8 cellular contexts compared by ENCODE assay signal in the genomic region with DNA sequence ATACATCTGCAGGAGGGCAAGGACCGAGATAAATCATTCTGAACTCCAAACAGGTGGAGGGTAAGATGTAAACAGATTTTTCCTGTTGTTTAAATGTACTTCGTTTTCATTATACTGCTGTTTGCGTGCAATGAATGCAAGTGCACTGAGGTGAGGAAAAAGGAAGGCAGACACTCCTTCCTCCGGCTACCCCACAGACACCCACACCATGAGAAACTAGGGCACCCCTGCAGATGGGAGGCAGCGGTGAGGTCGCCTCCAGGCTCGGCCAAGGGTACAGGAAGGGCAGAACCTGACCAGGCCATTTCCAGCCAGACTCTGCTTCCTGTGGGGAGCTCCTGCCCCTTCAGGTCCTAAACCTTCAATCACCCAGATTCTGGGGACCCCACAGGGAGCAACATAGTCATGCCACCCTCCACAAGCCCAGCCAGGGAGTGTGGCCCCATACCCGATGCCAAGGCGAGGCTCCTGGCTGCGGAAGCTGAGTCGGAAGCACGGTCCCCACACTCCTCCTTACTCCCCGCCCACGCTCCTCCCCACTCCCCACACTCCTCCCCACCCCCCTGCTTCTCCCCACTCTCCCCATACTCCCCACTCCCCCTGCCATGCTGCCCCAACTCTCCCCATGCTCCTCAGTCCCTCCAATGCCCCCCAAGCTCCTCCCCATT. TPM values are rescaled to one million over a fixed set of nuclear protein-coding genes. Genes with fewer than 3 reads are reported as not detected.
DNase-seq lines count a peak whose midpoint lies in the region; ATAC-seq and TF ChIP-seq lines count a peak whose summit lies in the region.

No MANE protein-coding gene starts in this region.

- H3K4me1 Mint-ChIP-seq in activated naive CD8-positive, alpha-beta T cell treated with anti-CD3 and anti-CD28 coated beads, Interleukin-2, amount 10 ng/mL, durations not matched to agents 7 days and 5 days = peaks cover 6% of the 10 kb centered on the region

- no peak overlapping the region for H4K91ac ChIP-seq in trophoblast cell (ENCODE audit: low read depth, low read length)

- H4K8ac ChIP-seq in trophoblast cell (ENCODE audit: low read depth, low read length) = no peak overlapping the region

- H3K27me3 ChIP-seq in Karpas-422 (ENCODE audit: low read length) (no peaks in the 10 kb centered on the region; the same call in 1 of the 2 replicates), trophoblast cell (ENCODE audit: insufficient read depth, low read length) (no peaks in the 10 kb centered on the region)

- no peaks in the 10 kb centered on the region for H3K9me3 Mint-ChIP-seq in activated naive CD8-positive, alpha-beta T cell treated with anti-CD3 and anti-CD28 coated beads, Interleukin-2, amount 10 ng/mL, durations not matched to agents 7 days and 5 days

- H3K4me1 ChIP-seq in Karpas-422 (ENCODE audit: low read length) (peaks cover 50% of the 10 kb centered on the region), trophoblast cell (ENCODE audit: control insufficient read depth in 1 of 2, insufficient read depth in 2 of 2, low read length in 2 of 2) (peaks cover 33 to 35% of the 10 kb centered on the region in 2 experiments)

- 100% methylated on average over 2 of the region's 14 CpGs for WGBS in trophoblast cell (ENCODE audit: extremely low coverage, insufficient coverage, insufficient read length)

- H3K4ac ChIP-seq in trophoblast cell (ENCODE audit: low read depth, low read length) = peak overlapping the region; percentile 22

- H3K18ac ChIP-seq in trophoblast cell (ENCODE audit: low read length) = no peak overlapping the region

- H3K9me3 ChIP-seq in Karpas-422 (ENCODE audit: low read length) (no peaks in the 10 kb centered on the region), trophoblast cell (ENCODE audit: insufficient read depth, low read depth, low read length) (peaks cover 3% of the 10 kb centered on the region)

- H3K14ac ChIP-seq in trophoblast cell (ENCODE audit: low read length) = no peak overlapping the region

- no peaks in the 10 kb centered on the region for H3K9me2 ChIP-seq in Karpas-422 (replicated peaks; ENCODE audit: insufficient read depth, low read length)

- no peaks in the 10 kb centered on the region for H3K36me3 ChIP-seq in Karpas-422 (ENCODE audit: insufficient read depth, low read length)
- H3K36me3 ChIP-seq in trophoblast cell (ENCODE audit: control insufficient read depth in 1 of 2, insufficient read depth in 2 of 2, low read length in 2 of 2) = peaks cover 15 to 29% of the 10 kb centered on the region in 2 experiments

- H3K79me2 ChIP-seq in Karpas-422 (ENCODE audit: low read length) = no peaks in the 10 kb centered on the region
- H3K79me2 ChIP-seq in trophoblast cell (ENCODE audit: control insufficient read depth, insufficient read depth, low read length, poor library complexity) = peaks cover 39% of the 10 kb centered on the region

- peaks cover 22% of the 10 kb centered on the region; the same call in 1 of the 2 replicates for H4K20me1 ChIP-seq in Karpas-422 (ENCODE audit: insufficient read depth, low read depth, low read length)

- no peaks in the 10 kb centered on the region for H3K36me3 Mint-ChIP-seq in activated naive CD8-positive, alpha-beta T cell treated with anti-CD3 and anti-CD28 coated beads, Interleukin-2, amount 10 ng/mL, durations not matched to agents 7 days and 5 days

- H2AFZ ChIP-seq in Karpas-422 (ENCODE audit: low read length) (no peak overlapping the region), trophoblast cell (ENCODE audit: insufficient read depth, low read length, poor library complexity) (no peak overlapping the region)

- H2AK5ac ChIP-seq in trophoblast cell (ENCODE audit: low read length) = no peak overlapping the region

- peaks cover 11% of the 10 kb centered on the region for H3K79me1 ChIP-seq in trophoblast cell (ENCODE audit: low read length)

- peak overlapping the region; percentile 68 for H3K4me3 Mint-ChIP-seq in activated naive CD8-positive, alpha-beta T cell treated with anti-CD3 and anti-CD28 coated beads, Interleukin-2, amount 10 ng/mL, durations not matched to agents 7 days and 5 days

- ATAC-seq in activated naive CD8-positive, alpha-beta T cell treated with anti-CD3 and anti-CD28 coated beads, Interleukin-2, amount 10 ng/mL, durations not matched to agents 7 days and 5 days (ENCODE audit: low read depth) = peak; percentile 48
- ATAC-seq in activated CD4-positive, CD25-positive, alpha-beta regulatory T cell treated with anti-CD3 and anti-CD28 coated beads, Interleukin-2, amount 50 U/mL, for 24 hours = no peak
- ATAC-seq in HG02571 (IDR thresholded peaks at IDR 0.05; ENCODE audit: unreplicated experiment) = no peak

- POLR2A ChIA-PET in activated naive CD8-positive, alpha-beta T cell treated with anti-CD3 and anti-CD28 coated beads, Interleukin-2, amount 10 ng/mL, durations not matched to agents 7 days and 5 days (lab: Charles Lee) = interaction anchor here (0.6 to 1.5 kb wide), 3 partner anchors 36 to 313 kb away, joined by 3 to 4 read pairs (median 3); partner anchors contain the start of gene BRD3OS

- peak overlapping the region; percentile 72 for H3K27ac Mint-ChIP-seq in activated naive CD8-positive, alpha-beta T cell treated with anti-CD3 and anti-CD28 coated beads, Interleukin-2, amount 10 ng/mL, durations not matched to agents 7 days and 5 days

- H3K27ac ChIP-seq in Karpas-422 (ENCODE audit: low read length) = no peak overlapping the region
- no peak overlapping the region for H3K27ac ChIP-seq in trophoblast cell (ENCODE audit: low read depth, low read length)

- no peak overlapping the region for H3K23ac ChIP-seq in trophoblast cell (ENCODE audit: low read length)

- H2BK12ac ChIP-seq in trophoblast cell (ENCODE audit: low read length) = no peak overlapping the region

- no peaks in the 10 kb centered on the region for H3K27me3 Mint-ChIP-seq in activated naive CD8-positive, alpha-beta T cell treated with anti-CD3 and anti-CD28 coated beads, Interleukin-2, amount 10 ng/mL, durations not matched to agents 7 days and 5 days

- no peak overlapping the region for H4K12ac ChIP-seq in trophoblast cell (ENCODE audit: low read depth, low read length)

- DNase-seq in Karpas-422 (no peak), trophoblast cell (no peak), RPMI8226 (no peak), SK-N-DZ (ENCODE audit: low spot score) (no peak)
- DNase-seq in activated naive CD8-positive, alpha-beta T cell treated with anti-CD3 and anti-CD28 coated beads, Interleukin-2, amount 10 ng/mL, durations not matched to agents 7 days and 5 days = peak; percentile 36

- H3K4me3 ChIP-seq in GM12875 (ENCODE audit: low read depth, low read length) (peak overlapping the region; percentile 26), Karpas-422 (ENCODE audit: low read length) (peak overlapping the region; percentile 37; the same call in 1 of the 2 replicates), trophoblast cell (ENCODE audit: low read depth, low read length) (no peak overlapping the region)

- H2BK120ac ChIP-seq in trophoblast cell (ENCODE audit: insufficient read depth, low read length, poor library complexity) = no peak overlapping the region

- no peak overlapping the region for H2BK5ac ChIP-seq in trophoblast cell (ENCODE audit: low read depth, low read length, poor library complexity)

- no peak for TF ChIP-seq CTCF in GM12875 (IDR thresholded peaks at IDR 0.05; ENCODE audit: borderline replicate concordance, insufficient read depth, low read depth, low read length)

- peak overlapping the region; percentile 47 for H3K4me2 ChIP-seq in Karpas-422 (ENCODE audit: low read depth, low read length, poor library complexity, severe bottlenecking)
- H3K4me2 ChIP-seq in trophoblast cell (ENCODE audit: low read length) = no peak overlapping the region

- H3K9ac ChIP-seq in Karpas-422 (ENCODE audit: low read length) = peak overlapping the region; percentile 48
- no peak overlapping the region for H3K9ac ChIP-seq in trophoblast cell (ENCODE audit: low read length)

RNA-seq across cellular contexts. Expression of gene VAV2, which starts 37.1 kb away (rescaled TPM):
- total RNA-seq in Karpas-422 (2014; rRNA removed; shearing (Covaris generic); ENCODE audit: low replicate concordance) = 3.5 and 9.6 TPM in 2 replicates
- 1 to 10 TPM; 4.7 to 6.4 TPM for total RNA-seq in activated naive CD8-positive, alpha-beta T cell treated with anti-CD3 and anti-CD28 coated beads, Interleukin-2, amount 10 ng/mL, durations not matched to agents 7 days and 5 days
- polyA plus RNA-seq in trophoblast cell (2013) = 54.6 and 55.9 TPM in 2 replicates
- 17.8 and 20.2 TPM in 2 replicates for polyA plus RNA-seq in SK-N-DZ (2014; cell fraction: cytosol; rRNA removed)
- polyA plus RNA-seq in SK-N-DZ (2014; cell fraction: nucleus; rRNA removed) = 36.3 and 41.4 TPM in 2 replicates
